8 cellular contexts compared by ENCODE assay signal in the genomic region with DNA sequence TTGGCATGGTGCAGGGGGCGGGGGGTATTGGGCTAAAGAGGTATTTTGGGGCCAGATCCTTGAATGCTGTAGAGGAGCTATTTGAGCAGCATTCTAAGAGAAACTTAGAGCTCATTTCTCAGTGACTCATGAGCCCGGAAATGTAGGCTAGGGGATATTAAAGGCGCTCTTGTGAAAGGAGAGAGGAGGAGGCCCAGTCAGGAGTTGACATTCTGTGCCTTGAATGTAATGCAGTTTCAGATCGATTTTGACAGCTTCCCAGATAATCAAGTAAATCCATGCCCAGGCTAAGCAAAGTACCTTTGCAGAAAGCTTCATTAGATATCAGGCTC. TPM values are rescaled to one million over a fixed set of nuclear protein-coding genes. Genes with fewer than 3 reads are reported as not detected.
DNase-seq lines count a peak whose midpoint lies in the region; ATAC-seq and TF ChIP-seq lines count a peak whose summit lies in the region.

No MANE protein-coding gene starts in this region.

- peaks cover 11% of the 10 kb centered on the region for H3K4me1 ChIP-seq in MM.1S (ENCODE audit: low read length)

- peak overlapping the region; percentile 79 for H3K9ac ChIP-seq in MM.1S (ENCODE audit: low read length)

- H3K27ac ChIP-seq in MM.1S (ENCODE audit: low read length): peak overlapping the region; percentile 52; the same call in 1 of the 2 replicates

- DNase-seq in activated T-cell treated with anti-CD3 and anti-CD28 coated beads for 24 hours (ENCODE audit: low read depth) (peak; percentile 33), MM.1S (peak; percentile 27), activated T-helper 1 cell treated with Interleukin-2 at 50 U/mL for 16 hours (ENCODE audit: low read depth) (peak; percentile 11), fibroblast of villous mesenchyme (ENCODE audit: low read depth) (peak; percentile 85), non-pigmented ciliary epithelial cell (ENCODE audit: low read depth) (peak; percentile 52), D341Med (ENCODE audit: low spot score) (no peak)
- no peak for DNase-seq in activated T-cell treated with anti-CD3 and anti-CD28 coated beads, Interleukin-2, amount 50 U/mL, for 48 hours

- H3K9me3 ChIP-seq in MM.1S (replicated peaks; ENCODE audit: insufficient read depth, low read length): no peaks in the 10 kb centered on the region

- ATAC-seq in HG02759 (IDR thresholded peaks at IDR 0.05; ENCODE audit: unreplicated experiment): no peak

- H3K79me2 ChIP-seq in MM.1S (ENCODE audit: low read length): peaks cover 62% of the 10 kb centered on the region

- H3K9me2 ChIP-seq in MM.1S (replicated peaks; ENCODE audit: insufficient read depth, low read length): no peaks in the 10 kb centered on the region

- H3K27me3 ChIP-seq in MM.1S (replicated peaks; ENCODE audit: insufficient read depth, low read length): no peaks in the 10 kb centered on the region

- H3K4me3 ChIP-seq in MM.1S (ENCODE audit: low read length) (peak overlapping the region; percentile 94), fibroblast of villous mesenchyme (ENCODE audit: low read depth, low read length) (peak overlapping the region; percentile 82)

- H2AFZ ChIP-seq in MM.1S (ENCODE audit: low read length): no peak overlapping the region

- H3F3A ChIP-seq in MM.1S (ENCODE audit: insufficient read depth, low read length): peaks cover 9% of the 10 kb centered on the region

- TF ChIP-seq CTCF in MM.1S (IDR thresholded peaks at IDR 0.05; ENCODE audit: low read length) (no peak), fibroblast of villous mesenchyme (IDR thresholded peaks at IDR 0.05; ENCODE audit: insufficient read depth, low read depth, low read length) (no peak)

- H3K4me2 ChIP-seq in MM.1S (ENCODE audit: low read depth, low read length): peak overlapping the region; percentile 82

- no peaks in the 10 kb centered on the region for H3K36me3 ChIP-seq in MM.1S (replicated peaks; ENCODE audit: insufficient read depth, low read length)

- H4K20me1 ChIP-seq in MM.1S (ENCODE audit: insufficient read depth, low read length): peaks cover 26% of the 10 kb centered on the region

RNA-seq across cellular contexts. Expression of a gene that starts 1.4 kb away (rescaled TPM):
- 51.2 and 86.4 TPM in 2 replicates for total RNA-seq in fibroblast of villous mesenchyme

Comparison
In these comparisons a context has a peak if more than half of its experiments do, and no peak if none do; other contexts are left out.
1. DNase-seq: peak in activated T-cell treated with anti-CD3 and anti-CD28 coated beads for 24 hours (single experiment), MM.1S (single experiment), activated T-helper 1 cell treated with Interleukin-2 at 50 U/mL for 16 hours (single experiment), fibroblast of villous mesenchyme (single experiment) and non-pigmented ciliary epithelial cell (single experiment); none in activated T-cell treated with anti-CD3 and anti-CD28 coated beads, Interleukin-2, amount 50 U/mL, for 48 hours (0 of 2) and D341Med (single experiment).